In genomic region chr5:65739162-65739561, GRCh38 we compare ENCODE assay signal across 8 cellular contexts.
"Had no signal": no experiment of that assay in that cellular context is flagged by ENCODE, and none has a peak within 500 bp of the region (broad histone marks: within the 10 kb centered on the region; RNA-seq: fewer than 3 reads in every experiment).

No MANE protein-coding gene starts in this region.

- DNase-seq: IMR-90, KBM-7, KG1 had no signal

- H3K9ac ChIP-seq: KMS-11 had no signal

- H3K27ac Mint-ChIP-seq: IgD-negative memory B cell had no signal

- H3K27ac ChIP-seq: HL-60, KMS-11 had no signal

- FAIRE-seq: HepG2, HTR-8/SVneo had no signal

- H3K4me3 Mint-ChIP-seq: IgD-negative memory B cell had no signal

- ATAC-seq: HepG2 had no signal

- H3K27me3 Mint-ChIP-seq: IgD-negative memory B cell had no signal

- H3K4me2 ChIP-seq: KMS-11 had no signal
